In genomic region chr10:91589015-91589655, GRCh38 we compare ENCODE assay signal across 2 cellular contexts.
A peak's percentile ranks its signal among the peaks of the same experiment; 100 is the strongest.
TF ChIP-seq lines count a peak whose summit lies in the region.

No MANE protein-coding gene starts in this region.

TF ChIP-seq in HEK293T, 16 proteins besides CTCF, POLR2A, EP300 and RAD21:
- TF ChIP-seq BHLHE40 (IDR thresholded peaks at IDR 0.05; ENCODE audit: borderline replicate concordance), result no peak
- TF ChIP-seq SUZ12 (IDR thresholded peaks at IDR 0.05), result no peak
- TF ChIP-seq PKNOX1 (IDR thresholded peaks at IDR 0.05), result 0 out of 2 replicates have a peak, but pooled peaks have one; percentile 6
- TF ChIP-seq NFRKB (IDR thresholded peaks at IDR 0.05), result no peak
- no peak for TF ChIP-seq HDGF (IDR thresholded peaks at IDR 0.05; ENCODE audit: borderline replicate concordance)
- TF ChIP-seq FOXA1 (IDR thresholded peaks at IDR 0.05), result no peak

TF ChIP-seq in K562, 482 proteins besides CTCF, POLR2A, EP300 and RAD21 (continued from another document):
- TF ChIP-seq ZNF384 (IDR thresholded peaks at IDR 0.05; ENCODE audit: low read depth, low read length) (0 out of 2 replicates have a peak, but pooled peaks have one; percentile 14), STAG1 (CRISPR knock-in tag; IDR thresholded peaks at IDR 0.05; ENCODE audit: borderline replicate concordance) (no peak), NBN (IDR thresholded peaks at IDR 0.05; ENCODE audit: low read depth) (no peak), TBP (optimal IDR thresholded peaks at IDR 0.05; ENCODE audit: low read depth, low read length) (no peak), CHCHD3 (CRISPR knock-in tag; IDR thresholded peaks at IDR 0.05) (no peak), SIRT6 (IDR thresholded peaks at IDR 0.05; ENCODE audit: low read depth, low read length) (no peak), XRCC3 (IDR thresholded peaks at IDR 0.05) (no peak), PBX2 (CRISPR knock-in tag; IDR thresholded peaks at IDR 0.05; ENCODE audit: low read depth) (no peak), PBX2 (tag; conservative IDR thresholded peaks at IDR 0.05; ENCODE audit: low read depth) (peak; percentile 81), SMARCE1 (IDR thresholded peaks at IDR 0.05) (no peak), ZBED1 (IDR thresholded peaks at IDR 0.05) (no peak), MEIS2 (IDR thresholded peaks at IDR 0.05; ENCODE audit: partially characterized antibody) (peak; percentile 68), RERE (CRISPR knock-in tag; IDR thresholded peaks at IDR 0.05; ENCODE audit: borderline replicate concordance) (no peak), FIP1L1 (IDR thresholded peaks at IDR 0.05; ENCODE audit: low read depth, low read length, poor library complexity, severe bottlenecking) (no peak), PKNOX1 (IDR thresholded peaks at IDR 0.05) (peak; percentile 64), ZNF592 (IDR thresholded peaks at IDR 0.05) (peak; percentile 4; the same call in 1 of the 2 replicates), JUND (IDR thresholded peaks at IDR 0.05; ENCODE audit: borderline replicate concordance, low read depth, low read length) (no peak), JUND (tag; IDR thresholded peaks at IDR 0.05; ENCODE audit: borderline replicate concordance, low read depth, low read length) (0 out of 3 replicates have a peak, but pooled peaks have one; percentile 24), RBBP5 (IDR thresholded peaks at IDR 0.05; ENCODE audit: borderline replicate concordance, insufficient read depth, low read length, poor library complexity, severe bottlenecking) (no peak), BRF1 (IDR thresholded peaks at IDR 0.05; ENCODE audit: borderline replicate concordance, extremely low read depth, insufficient read length) (no peak), ZKSCAN8 (CRISPR knock-in tag; IDR thresholded peaks at IDR 0.05) (0 out of 2 replicates have a peak, but pooled peaks have one; percentile 43)
- TF ChIP-seq, protein P1, sequence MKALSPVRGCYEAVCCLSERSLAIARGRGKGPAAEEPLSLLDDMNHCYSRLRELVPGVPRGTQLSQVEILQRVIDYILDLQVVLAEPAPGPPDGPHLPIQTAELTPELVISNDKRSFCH (CRISPR knock-in tag; IDR thresholded peaks at IDR 0.05), result no peak
- TF ChIP-seq, protein P1 (tag; IDR thresholded peaks at IDR 0.05), result peak; percentile 28; the same call in 1 of the 2 replicates
TF ChIP-seq in K562: peak in this region for 8.
